In the genomic region with DNA sequence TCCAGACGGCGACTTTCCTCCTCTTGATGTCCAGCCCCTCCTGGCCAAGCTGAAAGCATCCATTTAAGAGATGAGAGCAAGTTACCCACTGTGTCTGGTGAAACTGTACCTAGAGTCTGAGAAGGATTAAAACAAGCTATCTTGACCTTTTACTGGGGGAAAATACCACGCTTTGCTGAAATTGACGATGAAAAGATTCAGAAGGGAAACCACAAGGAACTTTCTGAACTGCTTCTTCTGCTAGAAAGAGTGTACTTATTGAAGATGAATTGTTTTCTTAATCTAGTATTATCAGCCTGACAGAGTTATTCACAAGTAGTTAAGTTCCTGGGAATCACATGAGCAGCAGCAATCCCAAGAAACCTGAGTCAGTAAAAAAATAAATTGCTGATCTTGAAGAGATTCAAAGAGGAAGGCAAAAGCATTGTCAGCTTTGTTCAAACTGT, we compare ENCODE assay signal across 1 cellular context.
TF ChIP-seq lines count a peak whose summit lies in the region.

No MANE protein-coding gene starts in this region.

TF ChIP-seq in GM23338, 12 proteins besides CTCF, POLR2A, EP300 and RAD21:
- TF ChIP-seq, protein P1, sequence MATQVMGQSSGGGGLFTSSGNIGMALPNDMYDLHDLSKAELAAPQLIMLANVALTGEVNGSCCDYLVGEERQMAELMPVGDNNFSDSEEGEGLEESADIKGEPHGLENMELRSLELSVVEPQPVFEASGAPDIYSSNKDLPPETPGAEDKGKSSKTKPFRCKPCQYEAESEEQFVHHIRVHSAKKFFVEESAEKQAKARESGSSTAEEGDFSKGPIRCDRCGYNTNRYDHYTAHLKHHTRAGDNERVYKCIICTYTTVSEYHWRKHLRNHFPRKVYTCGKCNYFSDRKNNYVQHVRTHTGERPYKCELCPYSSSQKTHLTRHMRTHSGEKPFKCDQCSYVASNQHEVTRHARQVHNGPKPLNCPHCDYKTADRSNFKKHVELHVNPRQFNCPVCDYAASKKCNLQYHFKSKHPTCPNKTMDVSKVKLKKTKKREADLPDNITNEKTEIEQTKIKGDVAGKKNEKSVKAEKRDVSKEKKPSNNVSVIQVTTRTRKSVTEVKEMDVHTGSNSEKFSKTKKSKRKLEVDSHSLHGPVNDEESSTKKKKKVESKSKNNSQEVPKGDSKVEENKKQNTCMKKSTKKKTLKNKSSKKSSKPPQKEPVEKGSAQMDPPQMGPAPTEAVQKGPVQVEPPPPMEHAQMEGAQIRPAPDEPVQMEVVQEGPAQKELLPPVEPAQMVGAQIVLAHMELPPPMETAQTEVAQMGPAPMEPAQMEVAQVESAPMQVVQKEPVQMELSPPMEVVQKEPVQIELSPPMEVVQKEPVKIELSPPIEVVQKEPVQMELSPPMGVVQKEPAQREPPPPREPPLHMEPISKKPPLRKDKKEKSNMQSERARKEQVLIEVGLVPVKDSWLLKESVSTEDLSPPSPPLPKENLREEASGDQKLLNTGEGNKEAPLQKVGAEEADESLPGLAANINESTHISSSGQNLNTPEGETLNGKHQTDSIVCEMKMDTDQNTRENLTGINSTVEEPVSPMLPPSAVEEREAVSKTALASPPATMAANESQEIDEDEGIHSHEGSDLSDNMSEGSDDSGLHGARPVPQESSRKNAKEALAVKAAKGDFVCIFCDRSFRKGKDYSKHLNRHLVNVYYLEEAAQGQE (IDR thresholded peaks at IDR 0.05; ENCODE audit: unreplicated experiment), result no peak
- TF ChIP-seq ETS1 (IDR thresholded peaks at IDR 0.05) (no peak), POLR2AphosphoS5 (IDR thresholded peaks at IDR 0.05; ENCODE audit: low read depth) (no peak), ZNF331 (CRISPR knock-in tag; IDR thresholded peaks at IDR 0.05; ENCODE audit: low read depth) (no peak), STAT1 (IDR thresholded peaks at IDR 0.05; ENCODE audit: unreplicated experiment) (no peak), NANOG (IDR thresholded peaks at IDR 0.05; ENCODE audit: borderline replicate concordance) (no peak), ZNF462 (CRISPR knock-in tag; IDR thresholded peaks at IDR 0.05) (no peak), EZH2phosphoT487 (IDR thresholded peaks at IDR 0.05; ENCODE audit: unreplicated experiment) (no peak), ZNF114 (CRISPR knock-in tag; IDR thresholded peaks at IDR 0.05) (no peak), JUNB (IDR thresholded peaks at IDR 0.05; ENCODE audit: unreplicated experiment) (no peak)
